Comparison of ENCODE assay signal across 9 cellular contexts in the genomic region with DNA sequence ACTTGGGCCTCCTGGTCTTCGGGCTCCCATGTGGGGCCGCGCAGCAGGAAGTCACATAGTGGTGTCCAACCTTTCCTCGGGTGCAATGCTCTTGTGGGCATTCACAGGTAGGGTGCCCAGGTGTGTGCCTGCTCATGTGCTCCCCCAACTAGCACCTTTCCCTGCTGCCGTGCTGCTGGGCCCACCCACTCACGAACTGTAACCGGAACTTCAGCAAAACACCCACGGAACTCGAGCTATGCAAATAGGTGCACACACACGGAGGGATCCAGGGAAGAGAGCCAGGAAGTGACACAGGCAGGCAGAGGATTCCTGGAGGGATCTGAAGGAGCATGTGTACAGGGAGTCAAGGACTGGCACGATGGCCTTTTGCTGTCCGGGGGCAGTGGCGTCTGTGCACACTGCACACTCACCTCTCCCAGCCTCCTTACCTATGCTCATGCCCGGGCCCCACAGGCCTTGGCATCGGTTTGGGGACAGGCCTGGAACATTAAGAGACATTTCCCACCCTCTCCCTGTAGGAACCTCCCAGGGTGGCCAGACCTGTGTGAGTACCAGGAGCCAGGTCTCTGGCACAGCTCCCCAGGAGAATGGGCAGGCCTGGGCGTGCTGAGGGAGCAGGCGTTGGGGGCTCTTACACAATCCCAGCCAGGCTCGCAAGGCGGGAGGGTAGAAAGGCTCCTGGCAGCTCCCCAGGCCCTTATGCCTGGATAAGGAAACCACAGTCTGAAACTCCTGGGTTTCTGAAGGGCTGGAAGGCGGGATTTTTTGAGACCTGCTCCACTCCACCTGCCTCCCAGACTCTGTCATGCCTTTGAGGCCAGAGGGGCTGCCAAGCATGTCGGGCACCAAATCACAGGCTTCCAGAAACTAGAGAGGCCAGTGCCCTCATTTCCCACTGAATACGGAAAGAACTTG. TPM values are rescaled to one million over a fixed set of nuclear protein-coding genes. Genes with fewer than 3 reads are reported as not detected.
A peak's percentile ranks its signal among the peaks of the same experiment; 100 is the strongest.
DNase-seq lines count a peak whose midpoint lies in the region; ATAC-seq and TF ChIP-seq lines count a peak whose summit lies in the region.
"Had no signal": no experiment of that assay in that cellular context is flagged by ENCODE, and none has a peak within 500 bp of the region (broad histone marks: within the 10 kb centered on the region; RNA-seq: fewer than 3 reads in every experiment).

No MANE protein-coding gene starts in this region.

- DNase-seq in DMS79 treated with DMSO at 0.1 percent for 48 hours (lab: John Stamatoyannopoulos, UW), result peak; percentile 96
- DNase-seq in NCI-H2196 treated with DMSO at 0.1 percent for 48 hours (lab: John Stamatoyannopoulos, UW; ENCODE audit: unreplicated experiment), result peak; percentile 95
- peak; percentile 95 for DNase-seq in epithelial cell of esophagus (ENCODE audit: low read depth)
- no peak for DNase-seq in mesothelial cell of epicardium (ENCODE audit: low spot score in 2 of 2, unreplicated experiment in 2 of 2)
- no peak for DNase-seq in stimulated activated CD4-positive, alpha-beta T cell treated with anti-CD3 and anti-CD28 coated beads, Interleukin-2, amount 100 ng/mL, for 48 hours
- DNase-seq in inferior parietal cortex (ENCODE audit: extremely low spot score), result no peak

- H3K27ac Mint-ChIP-seq in mesothelial cell of epicardium, result peak overlapping the region; percentile 72
- H3K27ac Mint-ChIP-seq: stimulated activated effector memory CD8-positive, alpha-beta T cell treated with anti-CD3 and anti-CD28 coated beads, Interleukin-12 subunit alpha, Interleukin-12 subunit beta, amount 100 ng/mL, for 72 hours had no signal

- H3K4me1 Mint-ChIP-seq in mesothelial cell of epicardium, result peaks cover 9% of the 10 kb centered on the region

- H3K27me3 Mint-ChIP-seq in mesothelial cell of epicardium (ENCODE audit: low read depth), result no peaks in the 10 kb centered on the region

- H3K4me3 Mint-ChIP-seq in mesothelial cell of epicardium, result no peak overlapping the region
- H3K4me3 Mint-ChIP-seq: stimulated activated effector memory CD8-positive, alpha-beta T cell treated with anti-CD3 and anti-CD28 coated beads, Interleukin-12 subunit alpha, Interleukin-12 subunit beta, amount 100 ng/mL, for 72 hours had no signal

- H3K4me3 ChIP-seq in epithelial cell of esophagus (ENCODE audit: low read length), result no peak overlapping the region

- ATAC-seq in GM21515 (IDR thresholded peaks at IDR 0.05; ENCODE audit: unreplicated experiment) (no peak), HG02981 (IDR thresholded peaks at IDR 0.05; ENCODE audit: unreplicated experiment) (no peak)
- ATAC-seq: stimulated activated effector memory CD8-positive, alpha-beta T cell treated with anti-CD3 and anti-CD28 coated beads, Interleukin-12 subunit alpha, Interleukin-12 subunit beta, amount 100 ng/mL, for 72 hours had no signal

- no peaks in the 10 kb centered on the region for H3K9me3 Mint-ChIP-seq in mesothelial cell of epicardium
- H3K9me3 Mint-ChIP-seq: stimulated activated effector memory CD8-positive, alpha-beta T cell treated with anti-CD3 and anti-CD28 coated beads, Interleukin-12 subunit alpha, Interleukin-12 subunit beta, amount 100 ng/mL, for 72 hours had no signal

- H3K36me3 Mint-ChIP-seq in mesothelial cell of epicardium, result peaks cover 1% of the 10 kb centered on the region

- TF ChIP-seq CTCF in epithelial cell of esophagus (IDR thresholded peaks at IDR 0.05; ENCODE audit: insufficient read depth, low read depth, low read length, missing control alignments) (no peak), mesothelial cell of epicardium (IDR thresholded peaks at IDR 0.05; ENCODE audit: unreplicated experiment) (no peak)

RNA-seq across cellular contexts. Expression of a gene that starts 6.6 kb away (rescaled TPM):
- total RNA-seq in mesothelial cell of epicardium, result 1,098 to 1,149 TPM (median 1,136 TPM) in 3 replicates

Comparison
In these comparisons a context has a peak if more than half of its experiments do, and no peak if none do; other contexts are left out.
1. DNase-seq: peak in DMS79 treated with DMSO at 0.1 percent for 48 hours (single experiment), NCI-H2196 treated with DMSO at 0.1 percent for 48 hours (single experiment) and epithelial cell of esophagus (single experiment); none in mesothelial cell of epicardium (0 of 2), stimulated activated CD4-positive, alpha-beta T cell treated with anti-CD3 and anti-CD28 coated beads, Interleukin-2, amount 100 ng/mL, for 48 hours (0 of 2) and inferior parietal cortex (single experiment).